In the genomic region with DNA sequence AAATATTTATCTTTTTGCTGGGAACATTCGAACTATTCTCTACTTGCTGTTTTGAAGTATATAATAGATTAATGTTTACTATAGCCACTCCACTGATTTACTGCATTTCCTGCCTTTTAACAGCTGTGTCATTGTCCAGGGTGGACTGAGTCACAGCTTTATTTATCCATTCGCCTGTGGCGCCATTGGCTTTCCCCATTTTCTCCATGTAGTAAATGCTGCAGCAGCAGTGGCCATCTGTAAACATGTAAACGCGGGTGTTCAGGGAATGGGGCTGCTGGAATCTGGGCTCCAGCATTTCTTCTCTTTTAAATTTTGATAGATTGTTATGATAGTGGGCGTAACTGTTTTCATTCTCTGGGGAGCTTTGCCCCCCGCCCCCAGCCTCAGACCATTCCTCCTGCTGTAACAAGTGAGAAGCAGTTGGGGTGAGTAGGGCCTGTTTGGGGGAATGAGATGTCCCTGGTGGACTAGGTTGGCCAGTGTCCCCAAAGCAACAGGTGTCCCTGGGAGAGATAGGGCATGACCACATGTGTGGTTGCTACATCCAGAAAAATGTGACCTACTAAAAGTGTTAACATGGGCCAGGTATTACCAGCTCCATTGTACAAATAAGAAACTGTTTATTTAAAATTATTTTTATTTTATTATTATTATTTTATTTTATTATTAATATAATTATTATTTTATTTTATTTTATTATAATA, we compare ENCODE assay signal across 1 cellular context.
TF ChIP-seq lines count a peak whose summit lies in the region.

No MANE protein-coding gene starts in this region.

TF ChIP-seq in liver, 16 proteins besides CTCF, POLR2A, EP300 and RAD21 (continued from another document):
- TF ChIP-seq, protein P1, sequence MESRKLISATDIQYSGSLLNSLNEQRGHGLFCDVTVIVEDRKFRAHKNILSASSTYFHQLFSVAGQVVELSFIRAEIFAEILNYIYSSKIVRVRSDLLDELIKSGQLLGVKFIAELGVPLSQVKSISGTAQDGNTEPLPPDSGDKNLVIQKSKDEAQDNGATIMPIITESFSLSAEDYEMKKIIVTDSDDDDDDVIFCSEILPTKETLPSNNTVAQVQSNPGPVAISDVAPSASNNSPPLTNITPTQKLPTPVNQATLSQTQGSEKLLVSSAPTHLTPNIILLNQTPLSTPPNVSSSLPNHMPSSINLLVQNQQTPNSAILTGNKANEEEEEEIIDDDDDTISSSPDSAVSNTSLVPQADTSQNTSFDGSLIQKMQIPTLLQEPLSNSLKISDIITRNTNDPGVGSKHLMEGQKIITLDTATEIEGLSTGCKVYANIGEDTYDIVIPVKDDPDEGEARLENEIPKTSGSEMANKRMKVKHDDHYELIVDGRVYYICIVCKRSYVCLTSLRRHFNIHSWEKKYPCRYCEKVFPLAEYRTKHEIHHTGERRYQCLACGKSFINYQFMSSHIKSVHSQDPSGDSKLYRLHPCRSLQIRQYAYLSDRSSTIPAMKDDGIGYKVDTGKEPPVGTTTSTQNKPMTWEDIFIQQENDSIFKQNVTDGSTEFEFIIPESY (IDR thresholded peaks at IDR 0.05): no peak
- TF ChIP-seq GABPA (IDR thresholded peaks at IDR 0.05 in 1 of 2, conservative IDR thresholded peaks at IDR 0.05 in 1 of 2): no peak
